15 cellular contexts compared by ENCODE assay signal in genomic region chr5:149605354-149605997, GRCh38. TPM values are rescaled to one million over a fixed set of nuclear protein-coding genes. Genes with fewer than 3 reads are reported as not detected.
DNase-seq lines count a peak whose midpoint lies in the region; ATAC-seq and TF ChIP-seq lines count a peak whose summit lies in the region.
"Had no signal": no experiment of that assay in that cellular context is flagged by ENCODE, and none has a peak within 500 bp of the region (broad histone marks: within the 10 kb centered on the region; RNA-seq: fewer than 3 reads in every experiment).

No MANE protein-coding gene starts in this region.

- H3K4me1 Mint-ChIP-seq in CD4-positive, CD25-positive, alpha-beta regulatory T cell = peaks cover 5 to 16% (median 12%) of the 10 kb centered on the region in 4 donors
- H3K4me1 Mint-ChIP-seq in osteocyte (ENCODE audit: unreplicated experiment) = peaks cover 35% of the 10 kb centered on the region

- H3K27ac ChIP-seq in CD4-positive, CD25-positive, alpha-beta regulatory T cell (ENCODE audit: insufficient read depth, low read length, poor library complexity, severe bottlenecking) = no peak overlapping the region
- H3K27ac ChIP-seq in Karpas-422 (ENCODE audit: low read length) = peak overlapping the region; percentile 97
- H3K27ac ChIP-seq in colonic mucosa = peak overlapping the region; percentile 49
- H3K27ac ChIP-seq: BLaER1 had no signal

- no peaks in the 10 kb centered on the region for H3K9me3 ChIP-seq in CD4-positive, CD25-positive, alpha-beta regulatory T cell (ENCODE audit: control insufficient read depth in 2 of 2, low read length in 2 of 2)
- H3K9me3 ChIP-seq in Karpas-422 (ENCODE audit: low read length) = peaks cover 3% of the 10 kb centered on the region; the same call in 1 of the 2 replicates
- no peaks in the 10 kb centered on the region for H3K9me3 ChIP-seq in colonic mucosa
- H3K9me3 ChIP-seq: BLaER1, upper lobe of left lung had no signal

- H3K36me3 ChIP-seq in CD4-positive, CD25-positive, alpha-beta regulatory T cell (ENCODE audit: control insufficient read depth, insufficient read depth, low read length) = no peaks in the 10 kb centered on the region
- H3K36me3 ChIP-seq in Karpas-422 (ENCODE audit: insufficient read depth, low read length) (peaks cover 30% of the 10 kb centered on the region), colonic mucosa (no peaks in the 10 kb centered on the region)
- H3K36me3 ChIP-seq: BLaER1 had no signal

- H3K4me2 ChIP-seq in Karpas-422 (ENCODE audit: low read depth, low read length, poor library complexity, severe bottlenecking) = peak overlapping the region; percentile 60

- H3K79me2 ChIP-seq in Karpas-422 (ENCODE audit: low read length) = peaks cover 10% of the 10 kb centered on the region; the same call in 1 of the 2 replicates

- ATAC-seq in CD4-positive, CD25-positive, alpha-beta regulatory T cell (ENCODE audit: low read depth in 2 of 2) = no peak
- ATAC-seq in HG03175 (IDR thresholded peaks at IDR 0.05; ENCODE audit: unreplicated experiment) (no peak), GM19035 (IDR thresholded peaks at IDR 0.05; ENCODE audit: unreplicated experiment) (no peak)

- TF ChIP-seq CTCF in colonic mucosa (IDR thresholded peaks at IDR 0.05) (no peak), osteocyte (IDR thresholded peaks at IDR 0.05) (no peak)

- H3K27me3 Mint-ChIP-seq in CD4-positive, CD25-positive, alpha-beta regulatory T cell = no peaks in the 10 kb centered on the region
- H3K27me3 Mint-ChIP-seq in osteocyte (ENCODE audit: unreplicated experiment) = no peaks in the 10 kb centered on the region
- H3K27me3 Mint-ChIP-seq: dendritic cell treated with granulocyte-macrophage colony-stimulating factor and Interleukin-4, amounts not matched to agents 40 ng/mL and 50 ng/mL, for 4 days had no signal

- peaks cover 2% of the 10 kb centered on the region for H3K36me3 Mint-ChIP-seq in CD4-positive, CD25-positive, alpha-beta regulatory T cell
- H3K36me3 Mint-ChIP-seq in osteocyte (ENCODE audit: unreplicated experiment) = peaks cover 27% of the 10 kb centered on the region

- peaks cover 12% of the 10 kb centered on the region for H3K4me1 ChIP-seq in CD4-positive, CD25-positive, alpha-beta regulatory T cell (ENCODE audit: control insufficient read depth, insufficient read depth, low read length, poor library complexity, severe bottlenecking)
- H3K4me1 ChIP-seq in Karpas-422 (ENCODE audit: low read length) (peaks cover 80% of the 10 kb centered on the region), colonic mucosa (peaks cover 18% of the 10 kb centered on the region)

- H3K27ac Mint-ChIP-seq in CD4-positive, CD25-positive, alpha-beta regulatory T cell = peak overlapping the region in 1 of 3 donors; percentile 66
- H3K27ac Mint-ChIP-seq in osteocyte (ENCODE audit: unreplicated experiment) = peak overlapping the region; percentile 88
- H3K27ac Mint-ChIP-seq: activated T-cell treated with anti-CD3 and anti-CD28 coated beads, Interleukin-2, amount 50 U/mL, for 72 hours; dendritic cell treated with granulocyte-macrophage colony-stimulating factor and Interleukin-4, amounts not matched to agents 40 ng/mL and 50 ng/mL, for 4 days had no signal

- no peak overlapping the region for H3K4me3 Mint-ChIP-seq in CD4-positive, CD25-positive, alpha-beta regulatory T cell
- H3K4me3 Mint-ChIP-seq in osteocyte (ENCODE audit: unreplicated experiment) = no peak overlapping the region
- H3K4me3 Mint-ChIP-seq: activated T-cell treated with anti-CD3 and anti-CD28 coated beads, Interleukin-2, amount 50 U/mL, for 72 hours; dendritic cell treated with granulocyte-macrophage colony-stimulating factor and Interleukin-4, amounts not matched to agents 40 ng/mL and 50 ng/mL, for 4 days had no signal

- H4K20me1 ChIP-seq in Karpas-422 (ENCODE audit: insufficient read depth, low read depth, low read length) = no peaks in the 10 kb centered on the region
- H4K20me1 ChIP-seq: BLaER1 had no signal

- intact Hi-C loops in colonic mucosa (cut with DNase I) = no loop called here

- no peak overlapping the region for H2AFZ ChIP-seq in Karpas-422 (ENCODE audit: low read length)

- H3K9ac ChIP-seq in Karpas-422 (ENCODE audit: low read length) (peak overlapping the region; percentile 62), colonic mucosa (ENCODE audit: low read depth in 2 of 2, low read length in 2 of 2) (peak overlapping the region in 1 of 2 donors; percentile 59)
- H3K9ac ChIP-seq: BLaER1 had no signal

- H3K9me2 ChIP-seq in Karpas-422 (replicated peaks; ENCODE audit: insufficient read depth, low read length) = no peaks in the 10 kb centered on the region

- H3K9me3 Mint-ChIP-seq in CD4-positive, CD25-positive, alpha-beta regulatory T cell = peaks cover 0 to 6% (median 0%) of the 10 kb centered on the region in 7 donors
- H3K9me3 Mint-ChIP-seq in osteocyte (ENCODE audit: unreplicated experiment) = no peaks in the 10 kb centered on the region
- H3K9me3 Mint-ChIP-seq: activated T-cell treated with anti-CD3 and anti-CD28 coated beads, Interleukin-2, amount 50 U/mL, for 72 hours; dendritic cell treated with granulocyte-macrophage colony-stimulating factor and Interleukin-4, amounts not matched to agents 40 ng/mL and 50 ng/mL, for 4 days had no signal

- no peak for DNase-seq in CD4-positive, CD25-positive, alpha-beta regulatory T cell
- DNase-seq in Karpas-422 = no peak
- DNase-seq in colonic mucosa = no peak
- DNase-seq in osteocyte (ENCODE audit: extremely low spot score, unreplicated experiment) = no peak
- DNase-seq in SW480 (ENCODE audit: low spot score) = no peak
- no peak for DNase-seq in activated T-cell treated with anti-CD3 and anti-CD28 coated beads, Interleukin-2, amount 50 U/mL, for 48 hours
- DNase-seq: activated T-cell treated with anti-CD3 and anti-CD28 coated beads, Interleukin-2, amount 50 U/mL, for 72 hours; amygdala; NCI-H2171 treated with DMSO at 0.1 percent for 48 hours; posterior cingulate gyrus had no signal

- peak overlapping the region; percentile 10 for H3K4me3 ChIP-seq in CD4-positive, CD25-positive, alpha-beta regulatory T cell (ENCODE audit: low read depth, low read length)
- H3K4me3 ChIP-seq in Karpas-422 (ENCODE audit: low read length) = peak overlapping the region; percentile 30; the same call in 1 of the 2 replicates
- H3K4me3 ChIP-seq in colonic mucosa = no peak overlapping the region
- H3K4me3 ChIP-seq: BLaER1, upper lobe of left lung had no signal

- H3K27me3 ChIP-seq in CD4-positive, CD25-positive, alpha-beta regulatory T cell (ENCODE audit: control insufficient read depth, insufficient read depth, low read length) = no peaks in the 10 kb centered on the region
- H3K27me3 ChIP-seq in Karpas-422 (ENCODE audit: low read length) (no peaks in the 10 kb centered on the region), colonic mucosa (no peaks in the 10 kb centered on the region)
- H3K27me3 ChIP-seq: BLaER1, upper lobe of left lung had no signal

RNA-seq across cellular contexts. Expression of gene ARHGEF37, which starts 24.2 kb away (rescaled TPM):
- total RNA-seq in CD4-positive, CD25-positive, alpha-beta regulatory T cell = 1.8 TPM
- under 1 TPM in 3 of 4 donors, not detected in 1; 0.20 to 0.55 (median 0.45) TPM for polyA plus RNA-seq in CD4-positive, CD25-positive, alpha-beta regulatory T cell
- 17.0 and 30.0 TPM in 2 replicates for total RNA-seq in Karpas-422 (2014; rRNA removed; shearing (Covaris generic); ENCODE audit: low replicate concordance)
- total RNA-seq in colonic mucosa (10 to 100 TPM; 11.9 to 15.7 TPM), osteocyte (8.9 and 10.5 TPM in 2 replicates)

RNA-seq across cellular contexts. Expression of gene CSNK1A1, which starts 54.2 kb away (rescaled TPM):
- 234 TPM for total RNA-seq in CD4-positive, CD25-positive, alpha-beta regulatory T cell
- polyA plus RNA-seq in CD4-positive, CD25-positive, alpha-beta regulatory T cell = 100 to 1,000 TPM; 134 to 152 (median 147) TPM
- total RNA-seq in Karpas-422 (2014; rRNA removed; shearing (Covaris generic); ENCODE audit: low replicate concordance) = 193 and 274 TPM in 2 replicates
- 100 to 1,000 TPM; 248 to 257 TPM for total RNA-seq in colonic mucosa
- 278 and 282 TPM in 2 replicates for total RNA-seq in osteocyte
